1 cellular context compared by ENCODE assay signal in the genomic region with DNA sequence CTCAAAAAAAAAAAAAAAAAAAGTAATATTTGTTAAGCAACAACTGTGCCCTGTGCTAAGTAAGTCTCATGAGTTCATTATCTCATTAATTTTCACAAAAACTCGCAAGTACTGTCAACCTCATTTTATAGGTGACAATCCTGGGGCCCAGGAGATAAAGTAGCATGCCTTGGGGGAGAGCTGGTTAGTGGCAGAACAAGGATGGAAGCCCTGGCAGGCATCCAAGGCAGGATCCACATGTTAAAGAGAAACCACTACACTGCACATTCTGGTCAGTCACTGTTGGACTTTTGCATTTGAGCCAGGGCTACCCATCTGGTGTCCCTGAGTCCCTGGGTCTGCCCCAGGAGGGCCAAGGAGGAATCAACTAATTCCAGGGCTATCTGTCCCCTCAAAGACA.
TF ChIP-seq lines count a peak whose summit lies in the region.

No MANE protein-coding gene starts in this region.

TF ChIP-seq in K562, 482 proteins besides CTCF, POLR2A, EP300 and RAD21 (continued from another document and continues in another):
- TF ChIP-seq TSHZ1 (CRISPR knock-in tag; IDR thresholded peaks at IDR 0.05) = no peak
- no peak for TF ChIP-seq IFI16 (CRISPR knock-in tag; IDR thresholded peaks at IDR 0.05)
- TF ChIP-seq ZBTB11 (CRISPR knock-in tag; IDR thresholded peaks at IDR 0.05) = no peak
- TF ChIP-seq GABPB1 (CRISPR knock-in tag; IDR thresholded peaks at IDR 0.05) = no peak
- TF ChIP-seq BCOR (IDR thresholded peaks at IDR 0.05) = no peak
- TF ChIP-seq CEBPG (CRISPR knock-in tag; IDR thresholded peaks at IDR 0.05) = no peak
- no peak for TF ChIP-seq CEBPG (tag; conservative IDR thresholded peaks at IDR 0.05 in 1 of 2, IDR thresholded peaks at IDR 0.05 in 1 of 2)
- no peak for TF ChIP-seq C11orf30 (IDR thresholded peaks at IDR 0.05; ENCODE audit: low read depth)
- no peak for TF ChIP-seq STAT5B (CRISPR knock-in tag; IDR thresholded peaks at IDR 0.05)
- no peak for TF ChIP-seq MCM3 (IDR thresholded peaks at IDR 0.05)
- no peak for TF ChIP-seq ZNF318 (IDR thresholded peaks at IDR 0.05; ENCODE audit: borderline replicate concordance in 1 of 2, low read depth in 1 of 2)
- no peak for TF ChIP-seq SRSF7 (optimal IDR thresholded peaks at IDR 0.05; ENCODE audit: low read depth, low read length)
- TF ChIP-seq SIRT6 (IDR thresholded peaks at IDR 0.05; ENCODE audit: low read depth, low read length) = no peak
- TF ChIP-seq HDAC1 (IDR thresholded peaks at IDR 0.05) = 0 out of 4 replicates have a peak, but pooled peaks of 1 of the 2 experiments have one; percentile 12
- TF ChIP-seq, protein P1, sequence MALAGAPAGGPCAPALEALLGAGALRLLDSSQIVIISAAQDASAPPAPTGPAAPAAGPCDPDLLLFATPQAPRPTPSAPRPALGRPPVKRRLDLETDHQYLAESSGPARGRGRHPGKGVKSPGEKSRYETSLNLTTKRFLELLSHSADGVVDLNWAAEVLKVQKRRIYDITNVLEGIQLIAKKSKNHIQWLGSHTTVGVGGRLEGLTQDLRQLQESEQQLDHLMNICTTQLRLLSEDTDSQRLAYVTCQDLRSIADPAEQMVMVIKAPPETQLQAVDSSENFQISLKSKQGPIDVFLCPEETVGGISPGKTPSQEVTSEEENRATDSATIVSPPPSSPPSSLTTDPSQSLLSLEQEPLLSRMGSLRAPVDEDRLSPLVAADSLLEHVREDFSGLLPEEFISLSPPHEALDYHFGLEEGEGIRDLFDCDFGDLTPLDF (CRISPR knock-in tag; IDR thresholded peaks at IDR 0.05) = no peak
- TF ChIP-seq MEIS2 (IDR thresholded peaks at IDR 0.05; ENCODE audit: partially characterized antibody) = peak; percentile 41
- TF ChIP-seq, protein P2, sequence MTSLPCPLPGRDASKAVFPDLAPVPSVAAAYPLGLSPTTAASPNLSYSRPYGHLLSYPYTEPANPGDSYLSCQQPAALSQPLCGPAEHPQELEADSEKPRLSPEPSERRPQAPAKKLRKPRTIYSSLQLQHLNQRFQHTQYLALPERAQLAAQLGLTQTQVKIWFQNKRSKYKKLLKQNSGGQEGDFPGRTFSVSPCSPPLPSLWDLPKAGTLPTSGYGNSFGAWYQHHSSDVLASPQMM (CRISPR knock-in tag; IDR thresholded peaks at IDR 0.05) = no peak
- no peak for TF ChIP-seq ZBED1 (IDR thresholded peaks at IDR 0.05)
- TF ChIP-seq ZNF830 (CRISPR knock-in tag; IDR thresholded peaks at IDR 0.05) = no peak
- no peak for TF ChIP-seq FOXJ2 (tag; IDR thresholded peaks at IDR 0.05)
- TF ChIP-seq NFIC (IDR thresholded peaks at IDR 0.05) = peak; percentile 95
- no peak for TF ChIP-seq XRCC4 (IDR thresholded peaks at IDR 0.05; ENCODE audit: extremely low read depth, insufficient read depth, insufficient read length)
- no peak for TF ChIP-seq KHSRP (IDR thresholded peaks at IDR 0.05)
- TF ChIP-seq TEAD4 (IDR thresholded peaks at IDR 0.05; ENCODE audit: low read length) = peak; percentile 16; the same call in 1 of the 2 replicates
- no peak for TF ChIP-seq TEAD4 (CRISPR knock-in tag; IDR thresholded peaks at IDR 0.05; ENCODE audit: borderline replicate concordance)
- peak; percentile 46; the same call in 1 of the 2 replicates for TF ChIP-seq SMARCE1 (IDR thresholded peaks at IDR 0.05)
- no peak for TF ChIP-seq TEAD2 (tag; IDR thresholded peaks at IDR 0.05)
- no peak for TF ChIP-seq TFAM (CRISPR knock-in tag; conservative IDR thresholded peaks at IDR 0.05)
- peak; percentile 49; the same call in 1 of the 2 replicates for TF ChIP-seq CTBP1 (IDR thresholded peaks at IDR 0.05; ENCODE audit: borderline replicate concordance)
- no peak for TF ChIP-seq NFXL1 (CRISPR knock-in tag; IDR thresholded peaks at IDR 0.05)
- peak; percentile 44 for TF ChIP-seq L3MBTL2 (IDR thresholded peaks at IDR 0.05)
- TF ChIP-seq SMARCA4 (IDR thresholded peaks at IDR 0.05) = peak; percentile 47
- no peak for TF ChIP-seq THAP7 (CRISPR knock-in tag; IDR thresholded peaks at IDR 0.05)
- TF ChIP-seq RBM22 (IDR thresholded peaks at IDR 0.05; ENCODE audit: low read depth, low read length, poor library complexity, severe bottlenecking) = no peak
- peak; percentile 25; the same call in 1 of the 2 replicates for TF ChIP-seq EP400 (IDR thresholded peaks at IDR 0.05)
- 0 out of 2 replicates have a peak, but pooled peaks have one; percentile 36 for TF ChIP-seq HDAC2 (IDR thresholded peaks at IDR 0.05)
- no peak for TF ChIP-seq XRCC5 (IDR thresholded peaks at IDR 0.05; ENCODE audit: low read depth, low read length)
- TF ChIP-seq, protein P3, sequence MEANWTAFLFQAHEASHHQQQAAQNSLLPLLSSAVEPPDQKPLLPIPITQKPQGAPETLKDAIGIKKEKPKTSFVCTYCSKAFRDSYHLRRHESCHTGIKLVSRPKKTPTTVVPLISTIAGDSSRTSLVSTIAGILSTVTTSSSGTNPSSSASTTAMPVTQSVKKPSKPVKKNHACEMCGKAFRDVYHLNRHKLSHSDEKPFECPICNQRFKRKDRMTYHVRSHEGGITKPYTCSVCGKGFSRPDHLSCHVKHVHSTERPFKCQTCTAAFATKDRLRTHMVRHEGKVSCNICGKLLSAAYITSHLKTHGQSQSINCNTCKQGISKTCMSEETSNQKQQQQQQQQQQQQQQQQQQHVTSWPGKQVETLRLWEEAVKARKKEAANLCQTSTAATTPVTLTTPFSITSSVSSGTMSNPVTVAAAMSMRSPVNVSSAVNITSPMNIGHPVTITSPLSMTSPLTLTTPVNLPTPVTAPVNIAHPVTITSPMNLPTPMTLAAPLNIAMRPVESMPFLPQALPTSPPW (CRISPR knock-in tag; IDR thresholded peaks at IDR 0.05) = 0 out of 2 replicates have a peak, but pooled peaks have one; percentile 20
- TF ChIP-seq E2F3 (CRISPR knock-in tag; IDR thresholded peaks at IDR 0.05) = no peak
- no peak for TF ChIP-seq SREBF2 (CRISPR knock-in tag; IDR thresholded peaks at IDR 0.05)
- no peak for TF ChIP-seq HLTF (IDR thresholded peaks at IDR 0.05)
- no peak for TF ChIP-seq EGR1 (conservative IDR thresholded peaks at IDR 0.05)
- no peak for TF ChIP-seq CBX2 (IDR thresholded peaks at IDR 0.05; ENCODE audit: insufficient read depth, low read length, poor library complexity, severe bottlenecking)
- no peak for TF ChIP-seq SMAD3 (CRISPR knock-in tag; conservative IDR thresholded peaks at IDR 0.05)
- TF ChIP-seq HNRNPL (IDR thresholded peaks at IDR 0.05; ENCODE audit: low read depth, low read length) = no peak
